Comparison of ENCODE assay signal across 14 cellular contexts in the genomic region with DNA sequence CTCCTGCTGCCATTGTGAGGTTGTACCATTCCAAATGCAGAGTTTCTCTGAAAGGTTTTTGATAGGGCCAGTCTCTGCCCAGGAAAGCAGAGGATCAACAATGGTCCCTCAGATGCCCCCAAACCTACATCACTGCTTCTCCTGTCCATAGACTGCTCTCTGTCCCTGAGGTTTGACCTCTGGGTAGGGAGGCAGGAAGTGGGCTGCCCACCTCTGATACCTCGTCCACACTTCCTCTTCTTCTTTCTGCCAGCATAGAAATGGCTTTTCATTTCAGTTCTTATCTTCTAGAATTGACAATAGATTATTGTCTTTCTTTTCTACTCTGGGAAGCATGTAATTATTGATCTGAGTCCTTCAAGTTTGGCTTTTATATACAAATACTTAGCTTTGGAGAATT.
A peak's percentile ranks its signal among the peaks of the same experiment; 100 is the strongest.
DNase-seq lines count a peak whose midpoint lies in the region; ATAC-seq and TF ChIP-seq lines count a peak whose summit lies in the region.
"Had no signal": no experiment of that assay in that cellular context is flagged by ENCODE, and none has a peak within 500 bp of the region (broad histone marks: within the 10 kb centered on the region; RNA-seq: fewer than 3 reads in every experiment).

No MANE protein-coding gene starts in this region.

- no peaks in the 10 kb centered on the region for H3K9me3 ChIP-seq in BLaER1 treated with 17β-estradiol and CSF1 and Interleukin-3, amounts not matched to agents 10 nM and 100 nM (replicated peaks in 1 of 11)
- H3K9me3 ChIP-seq in sigmoid colon, result no peaks in the 10 kb centered on the region
- H3K9me3 ChIP-seq: colonic mucosa had no signal

- intact Hi-C loops in sigmoid colon (cut with DNase I), result no loop called here

- H3K9ac ChIP-seq in BLaER1 treated with 17β-estradiol and CSF1 and Interleukin-3, amounts not matched to agents 10 nM and 100 nM, result no peak overlapping the region

- no peak for TF ChIP-seq CTCF in sigmoid colon (IDR thresholded peaks at IDR 0.05)

- H3K4me1 ChIP-seq in BLaER1 treated with 17β-estradiol and CSF1 and Interleukin-3, amounts not matched to agents 10 nM and 100 nM, result peaks cover 0 to 12% (median 3%) of the 10 kb centered on the region in 10 experiments; a peak in 10 of 20 replicates
- H3K4me1 ChIP-seq in sigmoid colon, result no peaks in the 10 kb centered on the region
- H3K4me1 ChIP-seq: colonic mucosa had no signal

- no peak for TF ChIP-seq POLR2A in sigmoid colon (IDR thresholded peaks at IDR 0.05)

- H3K4me3 ChIP-seq in BLaER1 treated with 17β-estradiol and CSF1 and Interleukin-3, amounts not matched to agents 10 nM and 100 nM, result no peak overlapping the region
- H3K4me3 ChIP-seq in sigmoid colon, result no peak overlapping the region
- H3K4me3 ChIP-seq: colonic mucosa had no signal

- 35 to 64% methylated on average over 1 of the region's 1 CpG for WGBS in sigmoid colon, 2 donors

- peak; percentile 42 for DNase-seq in HT1080 (ENCODE audit: low read depth)
- DNase-seq in sigmoid colon, result no peak
- DNase-seq in NK-92 (lab: John Stamatoyannopoulos, UW; ENCODE audit: unreplicated experiment), result no peak
- no peak for DNase-seq in hepatic stellate cell (ENCODE audit: low spot score)
- DNase-seq: ACHN, colonic mucosa, DMS79 treated with DMSO at 0.1 percent for 48 hours, islet precursor cell, small intestine had no signal

- peak overlapping the region in 6 of 11 experiments; percentile 2 to 38 (median 30); a peak in 6 of 22 replicates for H3K4me2 ChIP-seq in BLaER1 treated with 17β-estradiol and CSF1 and Interleukin-3, amounts not matched to agents 10 nM and 100 nM

- ATAC-seq in GM19351 (IDR thresholded peaks at IDR 0.05; ENCODE audit: unreplicated experiment) (peak; percentile 88), HG02759 (IDR thresholded peaks at IDR 0.05; ENCODE audit: unreplicated experiment) (peak; percentile 89), HG03039 (IDR thresholded peaks at IDR 0.05; ENCODE audit: unreplicated experiment) (no peak)
- ATAC-seq: SK-N-SH treated with all-trans-retinoic acid at 6 μM for 48 hours had no signal

- H4K20me1 ChIP-seq in BLaER1 treated with 17β-estradiol and CSF1 and Interleukin-3, amounts not matched to agents 10 nM and 100 nM, result no peaks in the 10 kb centered on the region

- no peak for TF ChIP-seq EP300 in sigmoid colon (IDR thresholded peaks at IDR 0.05)

- no peak overlapping the region for H3K27ac ChIP-seq in BLaER1 treated with 17β-estradiol and CSF1 and Interleukin-3, amounts not matched to agents 10 nM and 100 nM
- no peak overlapping the region for H3K27ac ChIP-seq in sigmoid colon
- H3K27ac ChIP-seq: colonic mucosa had no signal

- no peaks in the 10 kb centered on the region for H3K27me3 ChIP-seq in BLaER1 treated with 17β-estradiol and CSF1 and Interleukin-3, amounts not matched to agents 10 nM and 100 nM
- H3K27me3 ChIP-seq in sigmoid colon, result no peaks in the 10 kb centered on the region
- H3K27me3 ChIP-seq: colonic mucosa had no signal

- H3K36me3 ChIP-seq in BLaER1 treated with 17β-estradiol and CSF1 and Interleukin-3, amounts not matched to agents 10 nM and 100 nM, result no peaks in the 10 kb centered on the region
- H3K36me3 ChIP-seq in sigmoid colon, result no peaks in the 10 kb centered on the region
- H3K36me3 ChIP-seq: colonic mucosa had no signal
